Comparison of ENCODE assay signal across 1 cellular context in the genomic region with DNA sequence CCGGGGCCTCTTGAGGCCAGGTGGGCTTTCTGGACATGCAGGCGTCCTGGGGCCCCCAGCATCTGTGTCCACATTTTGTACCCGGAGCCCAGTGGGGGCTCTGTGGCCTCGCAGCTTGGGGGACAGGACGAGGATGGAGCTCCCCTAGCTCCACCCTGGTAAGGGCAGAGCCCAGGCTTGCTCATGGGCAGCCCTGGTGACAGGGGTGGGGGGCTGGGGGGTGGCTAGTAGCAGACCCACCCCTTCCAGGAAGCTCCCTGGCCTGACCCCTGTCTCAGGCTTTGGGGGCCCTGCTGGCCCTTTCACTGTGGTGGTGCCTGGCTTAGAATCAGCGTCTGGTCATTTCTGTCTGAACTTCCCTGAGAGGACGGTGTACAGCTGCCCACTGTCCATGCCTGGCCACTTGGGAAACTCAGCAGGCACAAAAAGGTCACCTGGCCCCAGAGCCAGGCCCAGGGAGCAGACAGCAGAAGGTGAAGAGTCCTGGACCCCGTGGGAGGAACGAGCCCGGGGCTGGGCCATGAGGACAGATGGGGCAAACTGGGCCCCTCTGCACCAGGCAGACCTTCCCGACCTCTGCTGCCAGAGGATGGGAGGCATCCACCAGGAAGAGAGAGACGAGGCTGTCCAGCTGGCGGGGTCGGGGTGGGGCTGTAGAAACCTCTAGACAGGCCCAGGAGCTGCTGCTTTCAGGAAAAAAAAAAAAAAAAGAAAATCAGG.
TF ChIP-seq lines count a peak whose summit lies in the region.

No MANE protein-coding gene starts in this region.

TF ChIP-seq in neural cell, 6 proteins besides CTCF, POLR2A, EP300 and RAD21:
- TF ChIP-seq TAF1 (IDR thresholded peaks at IDR 0.05; ENCODE audit: low read depth) (no peak), EZH2 (IDR thresholded peaks at IDR 0.05; ENCODE audit: borderline replicate concordance, insufficient read depth, low read length, poor library complexity, severe bottlenecking) (no peak), SMC3 (conservative IDR thresholded peaks at IDR 0.05; ENCODE audit: poor library complexity) (no peak), POLR2AphosphoS5 (IDR thresholded peaks at IDR 0.05) (no peak), MXI1 (conservative IDR thresholded peaks at IDR 0.05; ENCODE audit: poor library complexity, severe bottlenecking) (no peak)
- TF ChIP-seq, protein P1, sequence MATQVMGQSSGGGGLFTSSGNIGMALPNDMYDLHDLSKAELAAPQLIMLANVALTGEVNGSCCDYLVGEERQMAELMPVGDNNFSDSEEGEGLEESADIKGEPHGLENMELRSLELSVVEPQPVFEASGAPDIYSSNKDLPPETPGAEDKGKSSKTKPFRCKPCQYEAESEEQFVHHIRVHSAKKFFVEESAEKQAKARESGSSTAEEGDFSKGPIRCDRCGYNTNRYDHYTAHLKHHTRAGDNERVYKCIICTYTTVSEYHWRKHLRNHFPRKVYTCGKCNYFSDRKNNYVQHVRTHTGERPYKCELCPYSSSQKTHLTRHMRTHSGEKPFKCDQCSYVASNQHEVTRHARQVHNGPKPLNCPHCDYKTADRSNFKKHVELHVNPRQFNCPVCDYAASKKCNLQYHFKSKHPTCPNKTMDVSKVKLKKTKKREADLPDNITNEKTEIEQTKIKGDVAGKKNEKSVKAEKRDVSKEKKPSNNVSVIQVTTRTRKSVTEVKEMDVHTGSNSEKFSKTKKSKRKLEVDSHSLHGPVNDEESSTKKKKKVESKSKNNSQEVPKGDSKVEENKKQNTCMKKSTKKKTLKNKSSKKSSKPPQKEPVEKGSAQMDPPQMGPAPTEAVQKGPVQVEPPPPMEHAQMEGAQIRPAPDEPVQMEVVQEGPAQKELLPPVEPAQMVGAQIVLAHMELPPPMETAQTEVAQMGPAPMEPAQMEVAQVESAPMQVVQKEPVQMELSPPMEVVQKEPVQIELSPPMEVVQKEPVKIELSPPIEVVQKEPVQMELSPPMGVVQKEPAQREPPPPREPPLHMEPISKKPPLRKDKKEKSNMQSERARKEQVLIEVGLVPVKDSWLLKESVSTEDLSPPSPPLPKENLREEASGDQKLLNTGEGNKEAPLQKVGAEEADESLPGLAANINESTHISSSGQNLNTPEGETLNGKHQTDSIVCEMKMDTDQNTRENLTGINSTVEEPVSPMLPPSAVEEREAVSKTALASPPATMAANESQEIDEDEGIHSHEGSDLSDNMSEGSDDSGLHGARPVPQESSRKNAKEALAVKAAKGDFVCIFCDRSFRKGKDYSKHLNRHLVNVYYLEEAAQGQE (IDR thresholded peaks at IDR 0.05; ENCODE audit: borderline replicate concordance) = no peak
